Comparison of ENCODE assay signal across 14 cellular contexts in the genomic region with DNA sequence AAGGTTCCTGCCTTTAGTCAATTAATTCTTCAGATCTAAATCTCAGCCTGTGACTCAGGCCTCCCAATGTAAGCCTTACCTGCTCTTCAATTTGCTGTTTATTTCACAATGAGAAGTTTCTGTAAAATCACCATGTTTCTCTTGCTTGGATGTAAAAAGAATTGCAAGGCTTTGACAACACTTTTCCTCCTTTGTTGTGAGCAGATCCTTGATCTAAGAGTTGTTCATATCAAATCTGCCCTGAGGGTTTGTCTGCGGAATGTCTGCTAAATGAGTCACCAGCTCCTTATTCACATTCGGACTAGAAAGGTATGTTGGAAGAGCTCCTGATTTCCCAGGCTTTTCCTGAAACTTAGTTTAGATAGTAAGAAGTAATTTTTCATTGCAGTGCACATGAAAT.
A peak's percentile ranks its signal among the peaks of the same experiment; 100 is the strongest.
DNase-seq lines count a peak whose midpoint lies in the region; ATAC-seq, FAIRE-seq and TF ChIP-seq lines count a peak whose summit lies in the region.
"Had no signal": no experiment of that assay in that cellular context is flagged by ENCODE, and none has a peak within 500 bp of the region (broad histone marks: within the 10 kb centered on the region; RNA-seq: fewer than 3 reads in every experiment).

No MANE protein-coding gene starts in this region.

- H3K4me1 ChIP-seq in A673 (ENCODE audit: insufficient read depth, low read length, poor library complexity, severe bottlenecking): peaks cover 37% of the 10 kb centered on the region

- peak; percentile 57 for DNase-seq in A673 (ENCODE audit: low spot score)
- DNase-seq in HTR-8/SVneo (ENCODE audit: insufficient read length, low spot score): peak; percentile 50
- DNase-seq in astrocyte of the cerebellum (ENCODE audit: low read depth): peak; percentile 86
- peak; percentile 30 for DNase-seq in iPS DF 4.7 (ENCODE audit: extremely low read depth, low spot score)
- DNase-seq in DMS 273 (lab: John Stamatoyannopoulos, UW; ENCODE audit: unreplicated experiment): no peak
- DNase-seq in activated CD8-positive, alpha-beta T cell treated with anti-CD3 and anti-CD28 coated beads, Interleukin-2, amount 10 ng/mL, durations not matched to agents 7 days and 5 days: no peak
- DNase-seq in D341Med (ENCODE audit: low spot score): no peak
- DNase-seq: activated CD8-positive, alpha-beta memory T cell treated with anti-CD3 and anti-CD28 coated beads, Interleukin-2, amount 10 ng/mL, durations not matched to agents 7 days and 5 days; aorta; KBM-7; stimulated activated CD4-positive, alpha-beta T cell treated with anti-CD3 and anti-CD28 coated beads, Interleukin-2, amount 100 ng/mL, for 48 hours had no signal

- H3K4me3 Mint-ChIP-seq in activated CD8-positive, alpha-beta T cell treated with anti-CD3 and anti-CD28 coated beads, Interleukin-2, amount 10 ng/mL, durations not matched to agents 7 days and 5 days: no peak overlapping the region
- H3K4me3 Mint-ChIP-seq: activated CD8-positive, alpha-beta memory T cell treated with anti-CD3 and anti-CD28 coated beads, Interleukin-2, amount 10 ng/mL, durations not matched to agents 7 days and 5 days had no signal

- CTCF ChIA-PET in A673 (lab: Charles Lee): no interaction called here
- CTCF ChIA-PET in activated CD8-positive, alpha-beta T cell treated with anti-CD3 and anti-CD28 coated beads, Interleukin-2, amount 10 ng/mL, durations not matched to agents 7 days and 5 days (lab: Charles Lee): no interaction called here

- POLR2A ChIA-PET in A673 (lab: Charles Lee; ENCODE audit: low non-redundant PET): interaction anchor here (0.6 kb wide), 1 partner anchor 24 kb away, joined by 3 read pairs; no protein-coding TSS in a partner anchor
- POLR2A ChIA-PET in activated CD8-positive, alpha-beta T cell treated with anti-CD3 and anti-CD28 coated beads, Interleukin-2, amount 10 ng/mL, durations not matched to agents 7 days and 5 days (lab: Charles Lee): no interaction called here

- TF ChIP-seq CTCF in A673 (conservative IDR thresholded peaks at IDR 0.05; ENCODE audit: low read depth, low read length): no peak
- no peak for TF ChIP-seq CTCF in astrocyte of the cerebellum (IDR thresholded peaks at IDR 0.05; ENCODE audit: low read depth, low read length, missing control alignments)

- H3K4me1 Mint-ChIP-seq in activated CD8-positive, alpha-beta T cell treated with anti-CD3 and anti-CD28 coated beads, Interleukin-2, amount 10 ng/mL, durations not matched to agents 7 days and 5 days (ENCODE audit: low read depth): no peaks in the 10 kb centered on the region
- H3K4me1 Mint-ChIP-seq: activated CD8-positive, alpha-beta memory T cell treated with anti-CD3 and anti-CD28 coated beads, Interleukin-2, amount 10 ng/mL, durations not matched to agents 7 days and 5 days had no signal

- no peaks in the 10 kb centered on the region for H3K36me3 Mint-ChIP-seq in activated CD8-positive, alpha-beta T cell treated with anti-CD3 and anti-CD28 coated beads, Interleukin-2, amount 10 ng/mL, durations not matched to agents 7 days and 5 days (ENCODE audit: low read depth)
- H3K36me3 Mint-ChIP-seq: activated CD8-positive, alpha-beta memory T cell treated with anti-CD3 and anti-CD28 coated beads, Interleukin-2, amount 10 ng/mL, durations not matched to agents 7 days and 5 days had no signal

- no peak overlapping the region for H3K27ac Mint-ChIP-seq in activated CD8-positive, alpha-beta T cell treated with anti-CD3 and anti-CD28 coated beads, Interleukin-2, amount 10 ng/mL, durations not matched to agents 7 days and 5 days
- H3K27ac Mint-ChIP-seq: activated CD8-positive, alpha-beta memory T cell treated with anti-CD3 and anti-CD28 coated beads, Interleukin-2, amount 10 ng/mL, durations not matched to agents 7 days and 5 days had no signal

- H3K4me3 ChIP-seq in A673 (ENCODE audit: low read depth, low read length, poor library complexity, severe bottlenecking) (no peak overlapping the region), astrocyte of the cerebellum (ENCODE audit: low read depth, low read length) (no peak overlapping the region)
- H3K4me3 ChIP-seq: thoracic aorta had no signal

- no peaks in the 10 kb centered on the region for H3K27me3 ChIP-seq in A673 (replicated peaks; ENCODE audit: insufficient read depth, low read depth, low read length, poor library complexity)

- no peaks in the 10 kb centered on the region for H3K9me3 ChIP-seq in A673 (ENCODE audit: low read depth, low read length, poor library complexity, severe bottlenecking)
- H3K9me3 ChIP-seq: thoracic aorta had no signal

- ATAC-seq in activated CD8-positive, alpha-beta T cell treated with anti-CD3 and anti-CD28 coated beads, Interleukin-2, amount 10 ng/mL, durations not matched to agents 7 days and 5 days: no peak
- no peak for ATAC-seq in GM18861 (IDR thresholded peaks at IDR 0.05; ENCODE audit: unreplicated experiment)
- ATAC-seq: activated CD8-positive, alpha-beta memory T cell treated with anti-CD3 and anti-CD28 coated beads, Interleukin-2, amount 10 ng/mL, durations not matched to agents 7 days and 5 days had no signal

- H3K27me3 Mint-ChIP-seq in activated CD8-positive, alpha-beta T cell treated with anti-CD3 and anti-CD28 coated beads, Interleukin-2, amount 10 ng/mL, durations not matched to agents 7 days and 5 days (ENCODE audit: low read depth): no peaks in the 10 kb centered on the region
- H3K27me3 Mint-ChIP-seq: activated CD8-positive, alpha-beta memory T cell treated with anti-CD3 and anti-CD28 coated beads, Interleukin-2, amount 10 ng/mL, durations not matched to agents 7 days and 5 days had no signal

- H3K27ac ChIP-seq in A673 (ENCODE audit: low read depth, low read length, poor library complexity, severe bottlenecking): no peak overlapping the region
- H3K27ac ChIP-seq: thoracic aorta had no signal

- BruUV-seq in A673 (replicated peaks; lab: Mats Ljungman, UMichigan): no TSS peak

- intact Hi-C loops in A673 (cut with micrococcal nuclease; ENCODE audit: unreplicated experiment): loop anchor here (5.0 to 10.0 kb wide), 5 partner anchors 64 to 761 kb away; no protein-coding TSS in a partner anchor

- no peak for FAIRE-seq in HTR-8/SVneo (lab: Jason Lieb, UNC)
- FAIRE-seq: A204.1 had no signal

- no peaks in the 10 kb centered on the region for H3K36me3 ChIP-seq in A673 (ENCODE audit: insufficient read depth, low read length, poor library complexity, severe bottlenecking)
- H3K36me3 ChIP-seq: thoracic aorta had no signal

- in situ Hi-C loops in astrocyte of the cerebellum (cut with HindIII; ENCODE audit: low sequenced_read_pairs): no loop called here

- peaks cover 4% of the 10 kb centered on the region for H3K9me3 Mint-ChIP-seq in activated CD8-positive, alpha-beta T cell treated with anti-CD3 and anti-CD28 coated beads, Interleukin-2, amount 10 ng/mL, durations not matched to agents 7 days and 5 days (ENCODE audit: insufficient read depth)

Comparison
In these comparisons a context has a peak if more than half of its experiments do, and no peak if none do; other contexts are left out.
1. DNase-seq: peak in A673 (single experiment), HTR-8/SVneo (single experiment), astrocyte of the cerebellum (single experiment) and iPS DF 4.7 (single experiment); none in DMS 273 (single experiment), activated CD8-positive, alpha-beta T cell treated with anti-CD3 and anti-CD28 coated beads, Interleukin-2, amount 10 ng/mL, durations not matched to agents 7 days and 5 days (single experiment) and D341Med (single experiment).